1 cellular context compared by ENCODE assay signal in the genomic region with DNA sequence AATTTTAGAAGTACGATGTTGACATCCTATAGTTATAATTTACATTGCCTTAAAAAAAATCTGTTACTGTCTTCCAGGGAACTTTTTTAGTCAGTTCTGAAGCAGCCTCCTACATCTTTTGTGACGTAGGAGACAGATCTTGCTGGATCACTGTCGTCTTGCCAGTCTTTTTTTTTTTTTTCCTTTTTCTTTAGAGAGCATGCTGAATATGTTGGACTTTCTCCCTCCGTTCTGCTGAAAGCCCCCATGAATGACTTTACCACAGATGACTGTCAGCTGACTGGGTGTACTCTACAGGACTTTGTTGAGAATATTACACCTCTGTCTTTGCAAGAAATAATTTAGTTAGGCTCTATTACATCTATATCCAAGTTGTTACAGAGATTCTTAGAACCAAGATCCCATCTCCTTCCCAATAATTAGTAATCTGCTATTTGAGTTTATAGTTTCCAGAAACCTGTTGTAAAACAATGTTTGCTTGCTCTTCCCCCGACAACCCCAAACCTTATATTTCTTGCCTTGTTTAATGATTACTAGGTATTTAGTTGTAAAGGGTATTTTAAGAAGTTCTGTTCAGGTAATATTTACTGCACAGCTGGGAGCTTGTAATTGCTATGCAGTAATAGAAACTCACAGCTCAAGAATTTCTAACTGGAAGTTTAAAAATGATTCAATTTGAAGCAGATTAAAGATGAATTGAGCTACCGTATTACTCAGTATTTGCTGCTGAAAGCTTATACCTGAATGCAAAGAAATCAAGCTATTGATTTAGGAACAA.
TF ChIP-seq lines count a peak whose summit lies in the region.

No MANE protein-coding gene starts in this region.

TF ChIP-seq in IMR-90, 13 proteins besides CTCF, POLR2A, EP300 and RAD21:
- TF ChIP-seq RCOR1 (IDR thresholded peaks at IDR 0.05; ENCODE audit: insufficient replicate concordance, low read length), result no peak
- TF ChIP-seq BHLHE40 (IDR thresholded peaks at IDR 0.05; ENCODE audit: low read depth, low read length), result no peak
- no peak for TF ChIP-seq MAFK (IDR thresholded peaks at IDR 0.05; ENCODE audit: low read depth, low read length)
- TF ChIP-seq NFE2L2 (IDR thresholded peaks at IDR 0.05; ENCODE audit: low read depth, low read length), result no peak
- TF ChIP-seq, protein P1, sequence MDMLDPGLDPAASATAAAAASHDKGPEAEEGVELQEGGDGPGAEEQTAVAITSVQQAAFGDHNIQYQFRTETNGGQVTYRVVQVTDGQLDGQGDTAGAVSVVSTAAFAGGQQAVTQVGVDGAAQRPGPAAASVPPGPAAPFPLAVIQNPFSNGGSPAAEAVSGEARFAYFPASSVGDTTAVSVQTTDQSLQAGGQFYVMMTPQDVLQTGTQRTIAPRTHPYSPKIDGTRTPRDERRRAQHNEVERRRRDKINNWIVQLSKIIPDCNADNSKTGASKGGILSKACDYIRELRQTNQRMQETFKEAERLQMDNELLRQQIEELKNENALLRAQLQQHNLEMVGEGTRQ (IDR thresholded peaks at IDR 0.05; ENCODE audit: low read depth, low read length), result no peak
- TF ChIP-seq MXI1 (IDR thresholded peaks at IDR 0.05; ENCODE audit: borderline replicate concordance, low read depth, low read length), result no peak
- no peak for TF ChIP-seq SMC3 (IDR thresholded peaks at IDR 0.05; ENCODE audit: low read depth, low read length)
- TF ChIP-seq FOS (IDR thresholded peaks at IDR 0.05; ENCODE audit: low read depth, low read length), result no peak
- no peak for TF ChIP-seq CHD1 (IDR thresholded peaks at IDR 0.05; ENCODE audit: low read depth, low read length)
- TF ChIP-seq, protein P2, sequence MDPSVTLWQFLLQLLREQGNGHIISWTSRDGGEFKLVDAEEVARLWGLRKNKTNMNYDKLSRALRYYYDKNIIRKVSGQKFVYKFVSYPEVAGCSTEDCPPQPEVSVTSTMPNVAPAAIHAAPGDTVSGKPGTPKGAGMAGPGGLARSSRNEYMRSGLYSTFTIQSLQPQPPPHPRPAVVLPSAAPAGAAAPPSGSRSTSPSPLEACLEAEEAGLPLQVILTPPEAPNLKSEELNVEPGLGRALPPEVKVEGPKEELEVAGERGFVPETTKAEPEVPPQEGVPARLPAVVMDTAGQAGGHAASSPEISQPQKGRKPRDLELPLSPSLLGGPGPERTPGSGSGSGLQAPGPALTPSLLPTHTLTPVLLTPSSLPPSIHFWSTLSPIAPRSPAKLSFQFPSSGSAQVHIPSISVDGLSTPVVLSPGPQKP (IDR thresholded peaks at IDR 0.05; ENCODE audit: borderline replicate concordance, low read depth, low read length), result no peak
- TF ChIP-seq RFX5 (IDR thresholded peaks at IDR 0.05; ENCODE audit: low read depth, low read length), result no peak
- TF ChIP-seq CEBPB (IDR thresholded peaks at IDR 0.05; ENCODE audit: low read depth, low read length), result no peak
- TF ChIP-seq MAZ (IDR thresholded peaks at IDR 0.05; ENCODE audit: borderline replicate concordance, low read depth, low read length), result no peak
